In the genomic region with DNA sequence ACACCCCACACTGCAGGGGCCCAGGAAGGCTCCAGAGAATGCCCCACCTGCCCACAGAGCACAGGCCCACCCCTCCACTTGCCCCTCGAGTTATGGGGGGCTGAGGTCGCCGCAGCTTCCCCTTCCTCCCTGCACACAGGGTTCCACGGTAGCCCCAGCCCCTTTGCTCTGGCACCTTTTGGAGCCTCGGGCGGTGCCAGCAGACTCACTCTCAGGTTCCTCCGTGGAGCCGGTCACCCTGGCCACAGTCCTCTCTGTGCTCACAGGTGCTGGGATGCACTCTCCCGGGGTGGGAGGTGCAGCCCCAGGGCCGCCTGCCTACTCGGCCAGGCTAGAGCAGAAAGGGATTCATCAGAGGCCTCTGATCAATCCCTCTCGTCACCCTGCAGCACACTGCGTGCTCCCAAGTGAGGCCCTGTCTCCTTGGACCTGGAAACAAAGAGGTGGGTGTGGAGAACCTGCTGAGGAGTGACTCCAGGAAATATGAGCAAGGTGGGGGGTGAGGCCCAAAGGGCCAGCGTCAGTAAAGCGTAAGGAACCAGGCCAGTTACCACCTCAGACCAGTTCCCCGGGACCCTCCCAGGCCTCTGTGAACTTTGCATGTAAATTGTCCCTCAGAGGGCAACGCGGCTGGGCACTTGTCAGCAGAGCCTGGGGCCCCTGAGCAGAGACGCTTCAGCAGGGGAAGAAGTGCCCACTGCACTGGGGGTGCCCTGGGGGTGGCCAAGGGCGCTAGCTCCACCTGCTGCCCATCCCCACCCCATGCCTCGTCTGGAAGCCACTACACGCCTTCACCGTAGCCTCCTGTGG, we compare ENCODE assay signal across 19 cellular contexts.
A peak's percentile ranks its signal among the peaks of the same experiment; 100 is the strongest.
DNase-seq lines count a peak whose midpoint lies in the region; ATAC-seq, FAIRE-seq and TF ChIP-seq lines count a peak whose summit lies in the region.
"Had no signal": no experiment of that assay in that cellular context is flagged by ENCODE, and none has a peak within 500 bp of the region (broad histone marks: within the 10 kb centered on the region; RNA-seq: fewer than 3 reads in every experiment).

No MANE protein-coding gene starts in this region.

- H3K4me1 ChIP-seq in left ventricle myocardium inferior (no peaks in the 10 kb centered on the region), kidney (ENCODE audit: control insufficient read depth in 1 of 2, insufficient read depth in 1 of 2, low read depth in 1 of 2, low read length in 2 of 2) (no peaks in the 10 kb centered on the region), sigmoid colon (no peaks in the 10 kb centered on the region)
- H3K4me1 ChIP-seq: A549, Caco-2 had no signal

- H3K36me3 ChIP-seq in left ventricle myocardium inferior (no peaks in the 10 kb centered on the region), kidney (ENCODE audit: control insufficient read depth in 1 of 2, insufficient read depth in 2 of 2, low read length in 2 of 2) (no peaks in the 10 kb centered on the region), sigmoid colon (no peaks in the 10 kb centered on the region)

- H3K9me3 ChIP-seq in left ventricle myocardium inferior (replicated peaks) (no peaks in the 10 kb centered on the region), kidney (ENCODE audit: control insufficient read depth in 1 of 2, low read length in 2 of 2) (no peaks in the 10 kb centered on the region), sigmoid colon (no peaks in the 10 kb centered on the region)
- H3K9me3 ChIP-seq: A549, Caco-2 had no signal

- intact Hi-C loops in Right ventricle myocardium inferior (cut with DNase I) (no loop called here), left ventricle myocardium inferior (cut with micrococcal nuclease) (no loop called here), kidney (cut with DNase I) (no loop called here), sigmoid colon (cut with DNase I) (no loop called here)

- H3K9ac ChIP-seq in kidney (ENCODE audit: low read length in 2 of 2): no peak overlapping the region

- H3K27ac ChIP-seq in left ventricle myocardium inferior (replicated peaks): no peak overlapping the region
- H3K27ac ChIP-seq in kidney (ENCODE audit: low read depth in 2 of 2, low read length in 2 of 2): no peak overlapping the region
- no peak overlapping the region for H3K27ac ChIP-seq in sigmoid colon
- H3K27ac ChIP-seq: A549, SK-N-MC had no signal

- no peak for TF ChIP-seq POLR2A in sigmoid colon (IDR thresholded peaks at IDR 0.05)

- H3K27me3 ChIP-seq in left ventricle myocardium inferior (ENCODE audit: low read depth) (peaks cover 81% of the 10 kb centered on the region), sigmoid colon (peaks cover 0 to 18% (median 0%) of the 10 kb centered on the region in 3 donors)

- 44 to 69% methylated on average over 23 of the region's 23 CpGs for WGBS in sigmoid colon, 2 donors

- no peak for FAIRE-seq in kidney (lab: Jason Lieb, UNC)
- FAIRE-seq: A549, GM12878, GM18507, H54 had no signal

- ATAC-seq in Right ventricle myocardium inferior (no peak), GM19463 (IDR thresholded peaks at IDR 0.05; ENCODE audit: unreplicated experiment) (no peak), GM21576 (IDR thresholded peaks at IDR 0.05; ENCODE audit: unreplicated experiment) (no peak)
- ATAC-seq: A549, GM12878 had no signal

- H3K4me3 ChIP-seq in left ventricle myocardium inferior (no peak overlapping the region), kidney (ENCODE audit: low read length in 2 of 2) (no peak overlapping the region), sigmoid colon (no peak overlapping the region)
- H3K4me3 ChIP-seq: A549, GM12878, SK-N-MC had no signal

- DNase-seq in Right ventricle myocardium inferior (ENCODE audit: missing footprints): peak; percentile 43
- no peak for DNase-seq in left ventricle myocardium inferior
- peak; percentile 28 for DNase-seq in NCI-H69 (lab: John Stamatoyannopoulos, UW)
- peak; percentile 56 for DNase-seq in kidney
- peak; percentile 46 for DNase-seq in sigmoid colon
- no peak for DNase-seq in SHP77 (lab: John Stamatoyannopoulos, UW)
- DNase-seq: Caco-2, Kasumi-1, NCI-H2029, NCI-H2171 treated with DMSO at 0.1 percent for 48 hours, NCI-H510A treated with DMSO at 0.1 percent for 48 hours, RPMI8226 had no signal

- TF ChIP-seq CTCF in left ventricle myocardium inferior (IDR thresholded peaks at IDR 0.05; ENCODE audit: borderline replicate concordance): no peak
- no peak for TF ChIP-seq CTCF in kidney (IDR thresholded peaks at IDR 0.05; ENCODE audit: borderline replicate concordance, extremely low read depth, insufficient read depth)
- TF ChIP-seq CTCF in sigmoid colon (IDR thresholded peaks at IDR 0.05): no peak

- TF ChIP-seq EP300 in sigmoid colon (IDR thresholded peaks at IDR 0.05): no peak

Comparison
In these comparisons a context has a peak if more than half of its experiments do, and no peak if none do; other contexts are left out.
1. DNase-seq: peak in Right ventricle myocardium inferior (single experiment), NCI-H69 (single experiment), kidney (single experiment) and sigmoid colon (single experiment); none in left ventricle myocardium inferior (single experiment) and SHP77 (0 of 2).